In genomic region chr17:76539631-76540271, GRCh38 we compare ENCODE assay signal across 9 cellular contexts. TPM values are rescaled to one million over a fixed set of nuclear protein-coding genes. Genes with fewer than 3 reads are reported as not detected.
DNase-seq lines count a peak whose midpoint lies in the region; ATAC-seq and TF ChIP-seq lines count a peak whose summit lies in the region.
"Had no signal": no experiment of that assay in that cellular context is flagged by ENCODE, and none has a peak within 500 bp of the region (broad histone marks: within the 10 kb centered on the region; RNA-seq: fewer than 3 reads in every experiment).

A gene with protein sequence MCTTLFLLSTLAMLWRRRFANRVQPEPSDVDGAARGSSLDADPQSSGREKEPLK (plus strand): TSS chr17:76540044. CDS start chr17:76540142, 98 bp downstream.

- POLR2A ChIA-PET in activated CD4-positive, alpha-beta T cell treated with anti-CD3 and anti-CD28 coated beads, Interleukin-2, amount 10 ng/mL, durations not matched to agents 7 days and 5 days (lab: Charles Lee) = no interaction called here

- peaks cover 10% of the 10 kb centered on the region for H3K4me1 Mint-ChIP-seq in activated CD4-positive, alpha-beta T cell treated with anti-CD3 and anti-CD28 coated beads, Interleukin-2, amount 10 ng/mL, durations not matched to agents 7 days and 5 days
- H3K4me1 Mint-ChIP-seq in mesothelial cell of epicardium = peaks cover 56% of the 10 kb centered on the region

- no peak within 1 kb of the TSS for H3K27ac Mint-ChIP-seq in activated CD4-positive, alpha-beta T cell treated with anti-CD3 and anti-CD28 coated beads, Interleukin-2, amount 10 ng/mL, durations not matched to agents 7 days and 5 days
- peak within 1 kb of the TSS; percentile 86 for H3K27ac Mint-ChIP-seq in mesothelial cell of epicardium

- DNase-seq in activated CD4-positive, alpha-beta T cell treated with anti-CD3 and anti-CD28 coated beads, Interleukin-2, amount 10 ng/mL, durations not matched to agents 7 days and 5 days = no peak
- no peak for DNase-seq in activated CD4-positive, alpha-beta T cell treated with anti-CD3 and anti-CD28 coated beads for 1 hour
- DNase-seq in mesothelial cell of epicardium (ENCODE audit: low spot score in 2 of 2, unreplicated experiment in 2 of 2) = no peak
- DNase-seq in ureter (ENCODE audit: low spot score) = no peak
- no peak for DNase-seq in NCI-H1436 (lab: John Stamatoyannopoulos, UW)

- no peak for TF ChIP-seq CTCF in mesothelial cell of epicardium (IDR thresholded peaks at IDR 0.05; ENCODE audit: unreplicated experiment)

- H3K27ac ChIP-seq in cingulate gyrus (ENCODE audit: low read depth, low read length) = peak within 1 kb of the TSS; percentile 78

- no peaks in the 10 kb centered on the region for H3K36me3 Mint-ChIP-seq in activated CD4-positive, alpha-beta T cell treated with anti-CD3 and anti-CD28 coated beads, Interleukin-2, amount 10 ng/mL, durations not matched to agents 7 days and 5 days (ENCODE audit: low read depth)
- H3K36me3 Mint-ChIP-seq in mesothelial cell of epicardium = no peaks in the 10 kb centered on the region

- ATAC-seq in GM18868 (IDR thresholded peaks at IDR 0.05; ENCODE audit: unreplicated experiment) (no peak), HG03565 (IDR thresholded peaks at IDR 0.05; ENCODE audit: unreplicated experiment) (no peak)

- CTCF ChIA-PET in activated CD4-positive, alpha-beta T cell treated with anti-CD3 and anti-CD28 coated beads, Interleukin-2, amount 10 ng/mL, durations not matched to agents 7 days and 5 days (lab: Charles Lee) = interaction anchor here (0.7 to 2.0 kb wide), 4 partner anchors 11 to 37 kb away, joined by 3 to 10 read pairs (median 4); no protein-coding TSS in a partner anchor

- H3K9me3 Mint-ChIP-seq in activated CD4-positive, alpha-beta T cell treated with anti-CD3 and anti-CD28 coated beads, Interleukin-2, amount 10 ng/mL, durations not matched to agents 7 days and 5 days = no peaks in the 10 kb centered on the region
- no peaks in the 10 kb centered on the region for H3K9me3 Mint-ChIP-seq in mesothelial cell of epicardium

- peaks cover 60% of the 10 kb centered on the region for H3K27me3 Mint-ChIP-seq in activated CD4-positive, alpha-beta T cell treated with anti-CD3 and anti-CD28 coated beads, Interleukin-2, amount 10 ng/mL, durations not matched to agents 7 days and 5 days
- peaks cover 43% of the 10 kb centered on the region for H3K27me3 Mint-ChIP-seq in mesothelial cell of epicardium (ENCODE audit: low read depth)

- H3K4me3 Mint-ChIP-seq in activated CD4-positive, alpha-beta T cell treated with anti-CD3 and anti-CD28 coated beads, Interleukin-2, amount 10 ng/mL, durations not matched to agents 7 days and 5 days = peak within 1 kb of the TSS; percentile 25
- H3K4me3 Mint-ChIP-seq in mesothelial cell of epicardium = peak within 1 kb of the TSS; percentile 64

RNA-seq across cellular contexts. Expression of the gene that starts here (rescaled TPM):
- total RNA-seq in activated CD4-positive, alpha-beta T cell treated with anti-CD3 and anti-CD28 coated beads, Interleukin-2, amount 10 ng/mL, durations not matched to agents 7 days and 5 days = not detected
- 8.7 to 9.9 TPM (median 9.9 TPM) in 3 replicates for total RNA-seq in mesothelial cell of epicardium
- total RNA-seq in ureter = 11.5 TPM
- total RNA-seq: T-helper 2 cell treated with Interferon-gamma antibody and Interleukin-4, amounts not matched to agents 100 ng/mL and 5 ng/mL, for 36 hours had no signal
